ENCODE assay signal across 8 cellular contexts in the genomic region with DNA sequence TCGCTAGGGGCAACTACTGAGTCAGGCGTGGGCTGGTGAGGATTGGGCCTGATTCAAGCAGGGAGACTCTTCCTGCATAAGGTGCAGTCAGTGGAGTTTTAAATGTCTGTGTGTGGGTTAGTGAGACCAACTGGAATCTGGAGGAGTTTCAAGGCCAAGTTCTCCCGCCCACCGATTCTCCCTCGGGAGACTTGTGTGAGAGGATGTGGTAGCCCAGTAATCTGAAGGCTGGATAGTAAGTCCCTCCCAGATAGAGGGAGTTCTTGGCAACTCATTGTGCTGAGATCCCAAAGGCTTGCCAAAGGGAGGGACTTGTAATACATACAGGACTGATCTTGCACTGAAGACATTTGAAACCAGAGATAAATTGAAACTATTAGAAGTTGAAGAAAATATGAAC. TPM values are rescaled to one million over a fixed set of nuclear protein-coding genes. Genes with fewer than 3 reads are reported as not detected.
DNase-seq lines count a peak whose midpoint lies in the region; ATAC-seq lines count a peak whose summit lies in the region.

No MANE protein-coding gene starts in this region.

- H3K9me3 Mint-ChIP-seq in activated naive CD4-positive, alpha-beta T cell treated with anti-CD3 and anti-CD28 coated beads, Interleukin-2, amount 10 ng/mL, durations not matched to agents 7 days and 5 days = no peaks in the 10 kb centered on the region

- ATAC-seq in GM21723 (IDR thresholded peaks at IDR 0.05; ENCODE audit: unreplicated experiment) = peak; percentile 44
- peak; percentile 95 for ATAC-seq in left ventricle myocardium superior

- CTCF ChIA-PET in activated naive CD4-positive, alpha-beta T cell treated with anti-CD3 and anti-CD28 coated beads, Interleukin-2, amount 10 ng/mL, durations not matched to agents 7 days and 5 days (lab: Charles Lee) = no interaction called here

- peaks cover 11% of the 10 kb centered on the region for H3K27me3 Mint-ChIP-seq in activated naive CD4-positive, alpha-beta T cell treated with anti-CD3 and anti-CD28 coated beads, Interleukin-2, amount 10 ng/mL, durations not matched to agents 7 days and 5 days

- H3K36me3 Mint-ChIP-seq in activated naive CD4-positive, alpha-beta T cell treated with anti-CD3 and anti-CD28 coated beads, Interleukin-2, amount 10 ng/mL, durations not matched to agents 7 days and 5 days = no peaks in the 10 kb centered on the region

- no peak overlapping the region for H3K4me3 ChIP-seq in BLaER1 treated with 17β-estradiol and CSF1 and Interleukin-3, amounts not matched to agents 10 nM and 100 nM
- H3K4me3 ChIP-seq in MG63 = no peak overlapping the region

- no peaks in the 10 kb centered on the region for H3K9me3 ChIP-seq in BLaER1 treated with 17β-estradiol and CSF1 and Interleukin-3, amounts not matched to agents 10 nM and 100 nM (replicated peaks in 1 of 11)
- H3K9me3 ChIP-seq in MG63 = no peaks in the 10 kb centered on the region

- H4K20me1 ChIP-seq in BLaER1 treated with 17β-estradiol and CSF1 and Interleukin-3, amounts not matched to agents 10 nM and 100 nM = no peaks in the 10 kb centered on the region

- peaks cover 6 to 34% (median 17%) of the 10 kb centered on the region in 10 experiments for H3K4me1 ChIP-seq in BLaER1 treated with 17β-estradiol and CSF1 and Interleukin-3, amounts not matched to agents 10 nM and 100 nM

- no peak overlapping the region; a peak in 1 of 22 replicates for H3K27ac ChIP-seq in BLaER1 treated with 17β-estradiol and CSF1 and Interleukin-3, amounts not matched to agents 10 nM and 100 nM

- peak; percentile 94 for DNase-seq in MG63
- peak; percentile 75 for DNase-seq in left ventricle myocardium superior
- no peak for DNase-seq in activated naive CD4-positive, alpha-beta T cell treated with anti-CD3 and anti-CD28 coated beads, Interleukin-2, amount 10 ng/mL, durations not matched to agents 7 days and 5 days
- no peak for DNase-seq in NCI-H748 (lab: John Stamatoyannopoulos, UW; ENCODE audit: unreplicated experiment)
- DNase-seq in NCI-H187 (lab: John Stamatoyannopoulos, UW) = no peak
- no peak for DNase-seq in globus pallidus (ENCODE audit: low spot score)

- no peaks in the 10 kb centered on the region for H3K36me3 ChIP-seq in BLaER1 treated with 17β-estradiol and CSF1 and Interleukin-3, amounts not matched to agents 10 nM and 100 nM
- H3K36me3 ChIP-seq in MG63 = no peaks in the 10 kb centered on the region

- no peaks in the 10 kb centered on the region for H3K27me3 ChIP-seq in BLaER1 treated with 17β-estradiol and CSF1 and Interleukin-3, amounts not matched to agents 10 nM and 100 nM
- no peaks in the 10 kb centered on the region for H3K27me3 ChIP-seq in MG63

- intact Hi-C loops in left ventricle myocardium superior (cut with micrococcal nuclease) = no loop called here

- H3K4me1 Mint-ChIP-seq in activated naive CD4-positive, alpha-beta T cell treated with anti-CD3 and anti-CD28 coated beads, Interleukin-2, amount 10 ng/mL, durations not matched to agents 7 days and 5 days = peaks cover 4% of the 10 kb centered on the region

- H3K4me2 ChIP-seq in BLaER1 treated with 17β-estradiol and CSF1 and Interleukin-3, amounts not matched to agents 10 nM and 100 nM = peak overlapping the region; percentile 18 to 75 (median 47); a peak in 20 of 22 replicates

- H3K4me3 Mint-ChIP-seq in activated naive CD4-positive, alpha-beta T cell treated with anti-CD3 and anti-CD28 coated beads, Interleukin-2, amount 10 ng/mL, durations not matched to agents 7 days and 5 days = no peak overlapping the region

- H3K27ac Mint-ChIP-seq in activated naive CD4-positive, alpha-beta T cell treated with anti-CD3 and anti-CD28 coated beads, Interleukin-2, amount 10 ng/mL, durations not matched to agents 7 days and 5 days = no peak overlapping the region

- H3K9ac ChIP-seq in BLaER1 treated with 17β-estradiol and CSF1 and Interleukin-3, amounts not matched to agents 10 nM and 100 nM = no peak overlapping the region

RNA-seq across cellular contexts. Expression of gene WDR36, which starts 51.8 kb away (rescaled TPM):
- total RNA-seq in MG63 (2014; rRNA removed; shearing (Covaris generic); ENCODE audit: low replicate concordance) = 36.4 and 41.8 TPM in 2 replicates
- 14.5 TPM for total RNA-seq in left ventricle myocardium superior

Comparison
In these comparisons a context has a peak if more than half of its experiments do, and no peak if none do; other contexts are left out.
1. DNase-seq: peak in MG63 (single experiment) and left ventricle myocardium superior (single experiment); none in activated naive CD4-positive, alpha-beta T cell treated with anti-CD3 and anti-CD28 coated beads, Interleukin-2, amount 10 ng/mL, durations not matched to agents 7 days and 5 days (single experiment), NCI-H748 (single experiment), NCI-H187 (0 of 2) and globus pallidus (single experiment).